In genomic region chr14:75051556-75051899, GRCh38 we compare ENCODE assay signal across 8 cellular contexts. TPM values are rescaled to one million over a fixed set of nuclear protein-coding genes. Genes with fewer than 3 reads are reported as not detected.
DNase-seq lines count a peak whose midpoint lies in the region; ATAC-seq, FAIRE-seq and TF ChIP-seq lines count a peak whose summit lies in the region.

No MANE protein-coding gene starts in this region.

- TF ChIP-seq POLR2A in A549 (IDR thresholded peaks at IDR 0.05; ENCODE audit: low read length) = no peak
- TF ChIP-seq POLR2A in breast epithelium (IDR thresholded peaks at IDR 0.05) = no peak

- CTCF ChIA-PET in A549 (lab: Yijun Ruan, JAX) = interaction anchor here (0.6 to 1.8 kb wide), 3 partner anchors 37 to 860 kb away, joined by 3 to 10 read pairs (median 3); no protein-coding TSS in a partner anchor

- ATAC-seq in A549 = peak in 1 of 2 experiments; percentile 37; a peak in 3 of 6 replicates
- ATAC-seq in GM19397 (IDR thresholded peaks at IDR 0.05; ENCODE audit: unreplicated experiment) = no peak

- no peaks in the 10 kb centered on the region for H3K9me3 ChIP-seq in A549
- H3K9me3 ChIP-seq in HUES6 (ENCODE audit: control insufficient read depth, insufficient read depth, low read depth, low read length) = no peaks in the 10 kb centered on the region
- H3K9me3 ChIP-seq in breast epithelium = no peaks in the 10 kb centered on the region
- no peaks in the 10 kb centered on the region for H3K9me3 ChIP-seq in muscle layer of duodenum (ENCODE audit: control insufficient read depth in 1 of 2, low read length in 2 of 2)

- DNase-seq in A549 (ENCODE audit: low read depth in 1 of 2, low spot score in 1 of 2) = no peak
- DNase-seq in breast epithelium (ENCODE audit: low spot score in 2 of 2) = no peak
- no peak for DNase-seq in D341Med (ENCODE audit: low spot score)
- no peak for DNase-seq in NCI-H82 (lab: John Stamatoyannopoulos, UW)
- DNase-seq in DMS153 (lab: John Stamatoyannopoulos, UW) = no peak

- TF ChIP-seq CTCF in A549 (IDR thresholded peaks at IDR 0.05) (no peak), breast epithelium (IDR thresholded peaks at IDR 0.05) (no peak)

- H3K27ac ChIP-seq in A549 (peak overlapping the region in 1 of 2 experiments; percentile 93; a peak in 4 of 6 replicates), HUES6 (ENCODE audit: low read depth, low read length) (no peak overlapping the region), breast epithelium (peak overlapping the region; percentile 90 to 98), muscle layer of duodenum (ENCODE audit: low read length) (peak overlapping the region; percentile 75)

- TF ChIP-seq RAD21 in A549 (conservative IDR thresholded peaks at IDR 0.05 in 1 of 2, IDR thresholded peaks at IDR 0.05 in 1 of 2) = no peak

- FAIRE-seq in A549 (lab: Jason Lieb, UNC) = no peak

- peak overlapping the region; percentile 84 for H3K4me2 ChIP-seq in A549

- H3K4me1 ChIP-seq in A549 = peaks cover 9% of the 10 kb centered on the region; the same call in 1 of the 3 replicates
- no peaks in the 10 kb centered on the region for H3K4me1 ChIP-seq in HUES6 (ENCODE audit: control insufficient read depth, insufficient read depth, low read length)
- peaks cover 0 to 8% of the 10 kb centered on the region in 2 donors for H3K4me1 ChIP-seq in breast epithelium
- H3K4me1 ChIP-seq in muscle layer of duodenum (ENCODE audit: control insufficient read depth in 1 of 2, insufficient read depth in 2 of 2, low read length in 2 of 2) = peaks cover 5 to 10% of the 10 kb centered on the region in 2 donors

- no peak for TF ChIP-seq EP300 in A549 (IDR thresholded peaks at IDR 0.05)

- no peak overlapping the region for H3K9ac ChIP-seq in HUES6 (ENCODE audit: low read length)

- H3K4me3 ChIP-seq in A549 = no peak overlapping the region; the same call in 2 of the 3 replicates
- H3K4me3 ChIP-seq in HUES6 (ENCODE audit: low read depth, low read length) = peak overlapping the region; percentile 55
- H3K4me3 ChIP-seq in breast epithelium = peak overlapping the region; percentile 55 to 82 (median 64)
- peak overlapping the region; percentile 59 to 67 for H3K4me3 ChIP-seq in muscle layer of duodenum (ENCODE audit: low read depth in 1 of 2, low read length in 2 of 2)

- POLR2A ChIA-PET in A549 (lab: Yijun Ruan, JAX) = interaction anchor here (0.6 to 0.9 kb wide), 3 partner anchors 16 to 38 kb away, joined by 3 read pairs; partner anchors contain the start of gene ZC2HC1C

- 20% methylated on average over 5 of the region's 5 CpGs for WGBS in A549 (ENCODE audit: missing lambda C conversion rate)

- intact Hi-C loops in breast epithelium (cut with DNase I; ENCODE audit: low total_unique reads) = no loop called here

- H3K27me3 ChIP-seq in HUES6 (ENCODE audit: control insufficient read depth, insufficient read depth, low read length) (no peaks in the 10 kb centered on the region), breast epithelium (no peaks in the 10 kb centered on the region), muscle layer of duodenum (ENCODE audit: low read depth, low read length) (no peaks in the 10 kb centered on the region)

- H3K36me3 ChIP-seq in HUES6 (ENCODE audit: control insufficient read depth, insufficient read depth, low read length) (0 out of 2 replicates have a peak, but pooled peaks cover 4% of the 10 kb centered on the region), breast epithelium (no peaks in the 10 kb centered on the region), muscle layer of duodenum (ENCODE audit: control insufficient read depth in 1 of 2, insufficient read depth in 2 of 2, low read length in 2 of 2) (peaks cover 0 to 4% of the 10 kb centered on the region in 2 donors)

TF ChIP-seq in A549, 52 proteins besides CTCF, POLR2A, EP300 and RAD21:
- TF ChIP-seq RCOR1 (IDR thresholded peaks at IDR 0.05; ENCODE audit: low read depth, low read length) (no peak), NFE2L2 (conservative IDR thresholded peaks at IDR 0.05; ENCODE audit: low read length) (no peak), EHF (CRISPR knock-in tag; IDR thresholded peaks at IDR 0.05) (no peak), USF2 (IDR thresholded peaks at IDR 0.05) (no peak), TP53 (CRISPR knock-in tag; IDR thresholded peaks at IDR 0.05) (no peak), ZSCAN20 (CRISPR knock-in tag; IDR thresholded peaks at IDR 0.05) (no peak), BHLHE40 (IDR thresholded peaks at IDR 0.05; ENCODE audit: low read depth, low read length) (no peak), SREBF2 (IDR thresholded peaks at IDR 0.05) (no peak), CEBPB (IDR thresholded peaks at IDR 0.05) (no peak), MAZ (IDR thresholded peaks at IDR 0.05; ENCODE audit: borderline replicate concordance, low read depth, low read length) (no peak), FOSB (CRISPR knock-in tag; IDR thresholded peaks at IDR 0.05) (no peak), HOXA7 (CRISPR knock-in tag; IDR thresholded peaks at IDR 0.05) (no peak)
- TF ChIP-seq, protein P1, sequence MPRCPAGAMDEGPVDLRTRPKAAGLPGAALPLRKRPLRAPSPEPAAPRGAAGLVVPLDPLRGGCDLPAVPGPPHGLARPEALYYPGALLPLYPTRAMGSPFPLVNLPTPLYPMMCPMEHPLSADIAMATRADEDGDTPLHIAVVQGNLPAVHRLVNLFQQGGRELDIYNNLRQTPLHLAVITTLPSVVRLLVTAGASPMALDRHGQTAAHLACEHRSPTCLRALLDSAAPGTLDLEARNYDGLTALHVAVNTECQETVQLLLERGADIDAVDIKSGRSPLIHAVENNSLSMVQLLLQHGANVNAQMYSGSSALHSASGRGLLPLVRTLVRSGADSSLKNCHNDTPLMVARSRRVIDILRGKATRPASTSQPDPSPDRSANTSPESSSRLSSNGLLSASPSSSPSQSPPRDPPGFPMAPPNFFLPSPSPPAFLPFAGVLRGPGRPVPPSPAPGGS (IDR thresholded peaks at IDR 0.05) = no peak

RNA-seq across cellular contexts. Expression of gene MLH3, which starts 0.3 kb away (rescaled TPM):
- polyA plus RNA-seq in A549 (2011; rRNA removed) = 30.8 and 32.3 TPM in 2 replicates
- 8.4 and 9.1 TPM in 2 replicates for polyA plus RNA-seq in A549 (2012; cell fraction: cytosol; rRNA removed)
- polyA plus RNA-seq in A549 (2012; cell fraction: nucleus; rRNA removed) = 11.5 and 18.4 TPM in 2 replicates
- polyA plus RNA-seq in A549 (2017; fragmentation: RNase III; extraction: RNeasy Plus Mini Kit Qiagen cat#74134 plus additional on column Dnase treatment) = 15.2 to 16.2 TPM (median 16.0 TPM) in 3 replicates
- polyA minus RNA-seq in A549 (2011; rRNA and poly(A)+ RNA removed) = 36.8 and 41.8 TPM in 2 replicates
- total RNA-seq in breast epithelium = 10 to 100 TPM; 31.8 to 53.1 (median 42.9) TPM

RNA-seq across cellular contexts. Expression of gene ACYP1, which starts 12.3 kb away (rescaled TPM):
- polyA plus RNA-seq in A549 (2011; rRNA removed) = 26.5 and 36.7 TPM in 2 replicates
- 24.6 and 36.2 TPM in 2 replicates for polyA plus RNA-seq in A549 (2012; cell fraction: cytosol; rRNA removed)
- polyA plus RNA-seq in A549 (2012; cell fraction: nucleus; rRNA removed) = 8.0 and 14.5 TPM in 2 replicates
- polyA plus RNA-seq in A549 (2017; fragmentation: RNase III; extraction: RNeasy Plus Mini Kit Qiagen cat#74134 plus additional on column Dnase treatment) = 30.0 to 34.3 TPM (median 33.3 TPM) in 3 replicates
- 3.4 and 3.9 TPM in 2 replicates for polyA minus RNA-seq in A549 (2011; rRNA and poly(A)+ RNA removed)
- 10 to 100 TPM; 19.0 to 23.6 (median 21.6) TPM for total RNA-seq in breast epithelium

RNA-seq across cellular contexts. Expression of gene ZC2HC1C, which starts 17.9 kb away (rescaled TPM):
- polyA plus RNA-seq in A549 (2011; rRNA removed) = 2.4 and 2.7 TPM in 2 replicates
- polyA plus RNA-seq in A549 (2012; cell fraction: cytosol; rRNA removed) = 0.98 and 1.2 TPM in 2 replicates
- 0.38 and 0.59 TPM in 2 replicates for polyA plus RNA-seq in A549 (2012; cell fraction: nucleus; rRNA removed)
- 2.7 to 3.9 TPM (median 2.8 TPM) in 3 replicates for polyA plus RNA-seq in A549 (2017; fragmentation: RNase III; extraction: RNeasy Plus Mini Kit Qiagen cat#74134 plus additional on column Dnase treatment)
- polyA minus RNA-seq in A549 (2011; rRNA and poly(A)+ RNA removed) = 1.1 and 1.5 TPM in 2 replicates
- 1 to 10 TPM in 2 of 3 donors, under 1 TPM in 1; 0.96 to 3.2 (median 2.6) TPM for total RNA-seq in breast epithelium

RNA-seq across cellular contexts. Expression of gene EIF2B2, which starts 48.8 kb away (rescaled TPM):
- polyA plus RNA-seq in A549 (2011; rRNA removed) (116 and 142 TPM in 2 replicates), A549 (2017; fragmentation: RNase III; extraction: RNeasy Plus Mini Kit Qiagen cat#74134 plus additional on column Dnase treatment) (86.2 to 88.4 TPM (median 86.3 TPM) in 3 replicates)
- 102 and 117 TPM in 2 replicates for polyA plus RNA-seq in A549 (2012; cell fraction: cytosol; rRNA removed)
- polyA plus RNA-seq in A549 (2012; cell fraction: nucleus; rRNA removed) = 64.6 and 86.0 TPM in 2 replicates
- 78.2 and 82.6 TPM in 2 replicates for polyA minus RNA-seq in A549 (2011; rRNA and poly(A)+ RNA removed)
- 10 to 100 TPM; 31.8 to 40.3 (median 36.0) TPM for total RNA-seq in breast epithelium
